19 cellular contexts compared by ENCODE assay signal in genomic region chr15:66046751-66047150, GRCh38.
DNase-seq lines count a peak whose midpoint lies in the region; ATAC-seq and TF ChIP-seq lines count a peak whose summit lies in the region.
"Had no signal": no experiment of that assay in that cellular context is flagged by ENCODE, and none has a peak within 500 bp of the region (broad histone marks: within the 10 kb centered on the region; RNA-seq: fewer than 3 reads in every experiment).

No MANE protein-coding gene starts in this region.

- POLR2A ChIA-PET in activated CD8-positive, alpha-beta T cell treated with anti-CD3 and anti-CD28 coated beads for 36 hours (lab: Charles Lee), result no interaction called here
- POLR2A ChIA-PET in activated CD8-positive, alpha-beta T cell treated with anti-CD3 and anti-CD28 coated beads, Interleukin-2, amount 10 ng/mL, durations not matched to agents 7 days and 5 days (lab: Charles Lee), result no interaction called here

- H3K4me1 Mint-ChIP-seq in activated CD8-positive, alpha-beta T cell treated with anti-CD3 and anti-CD28 coated beads for 36 hours (ENCODE audit: low read depth), result no peaks in the 10 kb centered on the region
- H3K4me1 Mint-ChIP-seq in activated CD8-positive, alpha-beta T cell treated with anti-CD3 and anti-CD28 coated beads, Interleukin-2, amount 10 ng/mL, durations not matched to agents 7 days and 5 days (ENCODE audit: low read depth), result no peaks in the 10 kb centered on the region
- peaks cover 27% of the 10 kb centered on the region for H3K4me1 Mint-ChIP-seq in GM23338
- H3K4me1 Mint-ChIP-seq in progenitor cell of endocrine pancreas (ENCODE audit: low read depth), result peaks cover 30% of the 10 kb centered on the region
- H3K4me1 Mint-ChIP-seq: activated naive CD8-positive, alpha-beta T cell treated with anti-CD3 and anti-CD28 coated beads, Interleukin-2, amount 10 ng/mL, durations not matched to agents 7 days and 5 days; IgD-negative memory B cell; nephron had no signal

- no peak for TF ChIP-seq POLR2A in thyroid gland (IDR thresholded peaks at IDR 0.05)

- no peak overlapping the region for H3K4me2 ChIP-seq in GM23338

- peaks cover 2% of the 10 kb centered on the region for H3K27me3 Mint-ChIP-seq in activated CD8-positive, alpha-beta T cell treated with anti-CD3 and anti-CD28 coated beads for 36 hours
- H3K27me3 Mint-ChIP-seq in activated CD8-positive, alpha-beta T cell treated with anti-CD3 and anti-CD28 coated beads, Interleukin-2, amount 10 ng/mL, durations not matched to agents 7 days and 5 days (ENCODE audit: low read depth), result peaks cover 4% of the 10 kb centered on the region
- H3K27me3 Mint-ChIP-seq in GM23338 (ENCODE audit: insufficient read depth, low read depth, poor library complexity) (peaks cover 9% of the 10 kb centered on the region), progenitor cell of endocrine pancreas (peaks cover 43% of the 10 kb centered on the region)

- H3K27me3 ChIP-seq in GM23338 (ENCODE audit: insufficient read depth), result no peaks in the 10 kb centered on the region
- H3K27me3 ChIP-seq in thyroid gland, result no peaks in the 10 kb centered on the region
- H3K27me3 ChIP-seq: breast epithelium, right atrium auricular region had no signal

- 20 to 92% methylated on average over 1 of the region's 1 CpG for WGBS in thyroid gland, 2 donors

- intact Hi-C loops in activated CD8-positive, alpha-beta T cell treated with anti-CD3 and anti-CD28 coated beads for 36 hours (cut with micrococcal nuclease), result no loop called here
- intact Hi-C loops in thyroid gland (cut with DNase I), result no loop called here

- CTCF ChIA-PET in activated CD8-positive, alpha-beta T cell treated with anti-CD3 and anti-CD28 coated beads for 36 hours (lab: Charles Lee), result interaction anchor here (0.8 to 1.2 kb wide), 3 partner anchors 10 to 409 kb away, joined by 3 to 4 read pairs (median 4); no protein-coding TSS in a partner anchor
- CTCF ChIA-PET in activated CD8-positive, alpha-beta T cell treated with anti-CD3 and anti-CD28 coated beads, Interleukin-2, amount 10 ng/mL, durations not matched to agents 7 days and 5 days (lab: Charles Lee), result no interaction called here

- no peak for TF ChIP-seq CTCF in activated CD8-positive, alpha-beta T cell treated with anti-CD3 and anti-CD28 coated beads for 36 hours (IDR thresholded peaks at IDR 0.05)
- peak; percentile 19 to 28; a peak in 3 of 4 replicates for TF ChIP-seq CTCF in GM23338 (conservative IDR thresholded peaks at IDR 0.05; ENCODE audit: low read depth in 2 of 2)
- peak; percentile 46 for TF ChIP-seq CTCF in progenitor cell of endocrine pancreas (IDR thresholded peaks at IDR 0.05; ENCODE audit: unreplicated experiment)
- no peak for TF ChIP-seq CTCF in thyroid gland (IDR thresholded peaks at IDR 0.05)

- peak; percentile 42 for ATAC-seq in activated CD8-positive, alpha-beta T cell treated with anti-CD3 and anti-CD28 coated beads for 36 hours
- ATAC-seq in activated CD8-positive, alpha-beta T cell treated with anti-CD3 and anti-CD28 coated beads, Interleukin-2, amount 10 ng/mL, durations not matched to agents 7 days and 5 days, result no peak
- ATAC-seq in GM23338 (no peak), HG03135 (IDR thresholded peaks at IDR 0.05; ENCODE audit: unreplicated experiment) (no peak)
- ATAC-seq: activated T-cell treated with anti-CD3 and anti-CD28 coated beads, Interleukin-2, amount 50 U/mL, for 72 hours; heart right ventricle had no signal

- no peak overlapping the region for H3K27ac Mint-ChIP-seq in activated CD8-positive, alpha-beta T cell treated with anti-CD3 and anti-CD28 coated beads for 36 hours
- no peak overlapping the region for H3K27ac Mint-ChIP-seq in activated CD8-positive, alpha-beta T cell treated with anti-CD3 and anti-CD28 coated beads, Interleukin-2, amount 10 ng/mL, durations not matched to agents 7 days and 5 days
- H3K27ac Mint-ChIP-seq in GM23338 (no peak overlapping the region), progenitor cell of endocrine pancreas (no peak overlapping the region)
- H3K27ac Mint-ChIP-seq: activated naive CD8-positive, alpha-beta T cell treated with anti-CD3 and anti-CD28 coated beads, Interleukin-2, amount 10 ng/mL, durations not matched to agents 7 days and 5 days; activated T-cell treated with anti-CD3 and anti-CD28 coated beads, Interleukin-2, amount 50 U/mL, for 72 hours; IgD-negative memory B cell; nephron had no signal

- H3K4me1 ChIP-seq in GM23338 (ENCODE audit: insufficient read depth) (peaks cover 4% of the 10 kb centered on the region; the same call in 1 of the 2 replicates), thyroid gland (no peaks in the 10 kb centered on the region)
- H3K4me1 ChIP-seq: breast epithelium, heart right ventricle, right atrium auricular region had no signal

- no peaks in the 10 kb centered on the region for H3K9me3 ChIP-seq in thyroid gland
- H3K9me3 ChIP-seq: breast epithelium, right atrium auricular region had no signal

- H3K79me2 ChIP-seq in GM23338 (replicated peaks; ENCODE audit: insufficient read depth), result no peaks in the 10 kb centered on the region

- no peaks in the 10 kb centered on the region for H3K36me3 ChIP-seq in GM23338 (ENCODE audit: insufficient read depth)
- H3K36me3 ChIP-seq in thyroid gland, result no peaks in the 10 kb centered on the region
- H3K36me3 ChIP-seq: breast epithelium, heart right ventricle, right atrium auricular region had no signal

- H4K20me1 ChIP-seq in GM23338 (replicated peaks; ENCODE audit: insufficient read depth), result no peaks in the 10 kb centered on the region

- no peak overlapping the region for H3K27ac ChIP-seq in GM23338 (ENCODE audit: low read depth)
- H3K27ac ChIP-seq in thyroid gland, result no peak overlapping the region
- H3K27ac ChIP-seq: breast epithelium, heart right ventricle, right atrium auricular region had no signal

- H3K36me3 Mint-ChIP-seq in activated CD8-positive, alpha-beta T cell treated with anti-CD3 and anti-CD28 coated beads for 36 hours (ENCODE audit: low read depth), result no peaks in the 10 kb centered on the region
- no peaks in the 10 kb centered on the region for H3K36me3 Mint-ChIP-seq in activated CD8-positive, alpha-beta T cell treated with anti-CD3 and anti-CD28 coated beads, Interleukin-2, amount 10 ng/mL, durations not matched to agents 7 days and 5 days (ENCODE audit: low read depth)
- H3K36me3 Mint-ChIP-seq in GM23338 (ENCODE audit: low read depth) (no peaks in the 10 kb centered on the region), progenitor cell of endocrine pancreas (ENCODE audit: insufficient read depth) (no peaks in the 10 kb centered on the region)
- H3K36me3 Mint-ChIP-seq: activated naive CD8-positive, alpha-beta T cell treated with anti-CD3 and anti-CD28 coated beads, Interleukin-2, amount 10 ng/mL, durations not matched to agents 7 days and 5 days; IgD-negative memory B cell had no signal

- no peak overlapping the region for H2AFZ ChIP-seq in GM23338

- H3K9me3 Mint-ChIP-seq in activated CD8-positive, alpha-beta T cell treated with anti-CD3 and anti-CD28 coated beads for 36 hours, result no peaks in the 10 kb centered on the region
- H3K9me3 Mint-ChIP-seq in activated CD8-positive, alpha-beta T cell treated with anti-CD3 and anti-CD28 coated beads, Interleukin-2, amount 10 ng/mL, durations not matched to agents 7 days and 5 days (ENCODE audit: insufficient read depth), result no peaks in the 10 kb centered on the region
- no peaks in the 10 kb centered on the region for H3K9me3 Mint-ChIP-seq in GM23338
- H3K9me3 Mint-ChIP-seq in progenitor cell of endocrine pancreas (ENCODE audit: low read depth), result no peaks in the 10 kb centered on the region
- H3K9me3 Mint-ChIP-seq: activated naive CD8-positive, alpha-beta T cell treated with anti-CD3 and anti-CD28 coated beads, Interleukin-2, amount 10 ng/mL, durations not matched to agents 7 days and 5 days; activated T-cell treated with anti-CD3 and anti-CD28 coated beads, Interleukin-2, amount 50 U/mL, for 72 hours; IgD-negative memory B cell; nephron had no signal

- H3F3A ChIP-seq in GM23338 (replicated peaks; ENCODE audit: low read depth), result no peaks in the 10 kb centered on the region

- peak; percentile 12 for DNase-seq in activated CD8-positive, alpha-beta T cell treated with anti-CD3 and anti-CD28 coated beads for 36 hours
- no peak for DNase-seq in activated CD8-positive, alpha-beta T cell treated with anti-CD3 and anti-CD28 coated beads, Interleukin-2, amount 10 ng/mL, durations not matched to agents 7 days and 5 days
- DNase-seq in GM23338 (ENCODE audit: low spot score) (no peak), SHP77 treated with DMSO at 0.1 percent for 48 hours (lab: John Stamatoyannopoulos, UW) (peak; percentile 13), progenitor cell of endocrine pancreas (ENCODE audit: low spot score, unreplicated experiment) (no peak), NOMO-1 treated with dmso at 0.1 percent for 144 hours (lab: John Stamatoyannopoulos, UW; ENCODE audit: unreplicated experiment) (no peak), thyroid gland (no peak)
- DNase-seq: activated CD4-positive, alpha-beta T cell treated with anti-CD3 and anti-CD28 coated beads, Interleukin-2, amount 50 U/mL, for 1 hour; activated naive CD8-positive, alpha-beta T cell treated with anti-CD3 and anti-CD28 coated beads, Interleukin-2, amount 10 ng/mL, durations not matched to agents 7 days and 5 days; activated T-cell treated with anti-CD3 and anti-CD28 coated beads, Interleukin-2, amount 50 U/mL, for 72 hours; GDM1; heart right ventricle; mesendoderm; NCI-H446 treated with DMSO at 0.1 percent for 48 hours had no signal

- H3K4me3 ChIP-seq in GM23338 (no peak overlapping the region), thyroid gland (replicated peaks in 1 of 3) (no peak overlapping the region)
- H3K4me3 ChIP-seq: breast epithelium, heart right ventricle, right atrium auricular region had no signal

- H3K9me2 ChIP-seq in GM23338 (ENCODE audit: insufficient read depth), result no peaks in the 10 kb centered on the region

- H3K4me3 Mint-ChIP-seq in activated CD8-positive, alpha-beta T cell treated with anti-CD3 and anti-CD28 coated beads for 36 hours, result no peak overlapping the region
- H3K4me3 Mint-ChIP-seq in activated CD8-positive, alpha-beta T cell treated with anti-CD3 and anti-CD28 coated beads, Interleukin-2, amount 10 ng/mL, durations not matched to agents 7 days and 5 days, result no peak overlapping the region
- H3K4me3 Mint-ChIP-seq in GM23338 (no peak overlapping the region), progenitor cell of endocrine pancreas (ENCODE audit: low read depth) (no peak overlapping the region)
- H3K4me3 Mint-ChIP-seq: activated naive CD8-positive, alpha-beta T cell treated with anti-CD3 and anti-CD28 coated beads, Interleukin-2, amount 10 ng/mL, durations not matched to agents 7 days and 5 days; activated T-cell treated with anti-CD3 and anti-CD28 coated beads, Interleukin-2, amount 50 U/mL, for 72 hours; IgD-negative memory B cell; nephron had no signal

TF ChIP-seq in GM23338, 12 proteins besides CTCF, POLR2A, EP300 and RAD21 (continues in another document):
- TF ChIP-seq ZNF331 (CRISPR knock-in tag; IDR thresholded peaks at IDR 0.05; ENCODE audit: low read depth) (no peak), CREB1 (CRISPR knock-in tag; IDR thresholded peaks at IDR 0.05; ENCODE audit: low read depth) (no peak), POLR2AphosphoS5 (IDR thresholded peaks at IDR 0.05; ENCODE audit: low read depth) (no peak), NANOG (IDR thresholded peaks at IDR 0.05; ENCODE audit: borderline replicate concordance) (no peak), EZH2 (IDR thresholded peaks at IDR 0.05; ENCODE audit: low read depth, unreplicated experiment) (no peak)

Comparison
In these comparisons a context has a peak if more than half of its experiments do, and no peak if none do; other contexts are left out.
1. DNase-seq: peak in activated CD8-positive, alpha-beta T cell treated with anti-CD3 and anti-CD28 coated beads for 36 hours (single experiment) and SHP77 treated with DMSO at 0.1 percent for 48 hours (single experiment); none in activated CD8-positive, alpha-beta T cell treated with anti-CD3 and anti-CD28 coated beads, Interleukin-2, amount 10 ng/mL, durations not matched to agents 7 days and 5 days (single experiment), GM23338 (single experiment), progenitor cell of endocrine pancreas (single experiment), NOMO-1 treated with dmso at 0.1 percent for 144 hours (single experiment) and thyroid gland (0 of 2).
2. CTCF ChIP-seq: peak in GM23338 (2 of 2) and progenitor cell of endocrine pancreas (single experiment); none in activated CD8-positive, alpha-beta T cell treated with anti-CD3 and anti-CD28 coated beads for 36 hours (single experiment) and thyroid gland (0 of 6).